Comparison of ENCODE assay signal across 12 cellular contexts in genomic region chr7:77565917-77566316, GRCh38. TPM values are rescaled to one million over a fixed set of nuclear protein-coding genes. Genes with fewer than 3 reads are reported as not detected.
DNase-seq lines count a peak whose midpoint lies in the region; ATAC-seq and TF ChIP-seq lines count a peak whose summit lies in the region.
"Had no signal": no experiment of that assay in that cellular context is flagged by ENCODE, and none has a peak within 500 bp of the region (broad histone marks: within the 10 kb centered on the region; RNA-seq: fewer than 3 reads in every experiment).

No MANE protein-coding gene starts in this region.

- H3K27me3 ChIP-seq in naive thymus-derived CD4-positive, alpha-beta T cell (ENCODE audit: control insufficient read depth in 2 of 2, insufficient read depth in 2 of 2, low read length in 2 of 2), result no peaks in the 10 kb centered on the region
- no peaks in the 10 kb centered on the region for H3K27me3 ChIP-seq in neural progenitor cell
- H3K27me3 ChIP-seq: heart left ventricle had no signal

- H3K4me1 Mint-ChIP-seq in effector memory CD8-positive, alpha-beta T cell (ENCODE audit: low read depth in 2 of 2), result peaks cover 25 to 50% of the 10 kb centered on the region in 2 donors
- H3K4me1 Mint-ChIP-seq in naive thymus-derived CD4-positive, alpha-beta T cell, result peaks cover 0 to 37% (median 8%) of the 10 kb centered on the region in 7 donors
- H3K4me1 Mint-ChIP-seq in neural progenitor cell, result peaks cover 5% of the 10 kb centered on the region

- CTCF ChIA-PET in naive thymus-derived CD4-positive, alpha-beta T cell (lab: Charles Lee), result interaction anchor here (1.6 kb wide), 1 partner anchor 18 kb away, joined by 4 read pairs; no protein-coding TSS in a partner anchor

- H3K4me3 ChIP-seq in NB4 (ENCODE audit: low read depth, low read length), result no peak overlapping the region
- H3K4me3 ChIP-seq in naive thymus-derived CD4-positive, alpha-beta T cell (ENCODE audit: low read length), result no peak overlapping the region
- no peak overlapping the region for H3K4me3 ChIP-seq in neural progenitor cell
- H3K4me3 ChIP-seq: heart left ventricle had no signal

- no peaks in the 10 kb centered on the region for H3F3A ChIP-seq in neural progenitor cell (ENCODE audit: low read depth)

- H3K27ac ChIP-seq in naive thymus-derived CD4-positive, alpha-beta T cell (ENCODE audit: low read depth, low read length), result no peak overlapping the region
- H3K27ac ChIP-seq in neural progenitor cell, result no peak overlapping the region

- intact Hi-C loops in naive thymus-derived CD4-positive, alpha-beta T cell (cut with micrococcal nuclease), result no loop called here

- no peaks in the 10 kb centered on the region for H3K27me3 Mint-ChIP-seq in effector memory CD8-positive, alpha-beta T cell
- no peaks in the 10 kb centered on the region for H3K27me3 Mint-ChIP-seq in naive thymus-derived CD4-positive, alpha-beta T cell
- no peaks in the 10 kb centered on the region for H3K27me3 Mint-ChIP-seq in neural progenitor cell (ENCODE audit: insufficient read depth, low read depth)
- H3K27me3 Mint-ChIP-seq: activated B cell treated with CpG ODN at 0.5 μM for 24 hours; CD4-positive, alpha-beta memory T cell had no signal

- peak; percentile 81 to 83 for DNase-seq in AML-193 (lab: John Stamatoyannopoulos, UW)
- peak; percentile 81 for DNase-seq in NB4 (ENCODE audit: low read depth)
- DNase-seq in effector memory CD8-positive, alpha-beta T cell, result no peak
- DNase-seq in naive thymus-derived CD4-positive, alpha-beta T cell, result no peak
- DNase-seq in neural progenitor cell (ENCODE audit: low spot score), result no peak
- DNase-seq in NCI-H526 treated with DMSO at 0.1 percent for 48 hours (lab: John Stamatoyannopoulos, UW), result no peak
- no peak for DNase-seq in NCI-H1092 treated with DMSO at 0.1 percent for 48 hours (lab: John Stamatoyannopoulos, UW)
- DNase-seq: activated B cell treated with CpG ODN at 0.5 μM for 24 hours; CD4-positive, alpha-beta memory T cell; heart left ventricle; retina had no signal

- peaks cover 85% of the 10 kb centered on the region for H4K20me1 ChIP-seq in neural progenitor cell (ENCODE audit: low read depth)

- peaks cover 100% of the 10 kb centered on the region for H3K79me2 ChIP-seq in neural progenitor cell (ENCODE audit: low read depth)

- no peaks in the 10 kb centered on the region for H3K9me3 ChIP-seq in naive thymus-derived CD4-positive, alpha-beta T cell (ENCODE audit: control insufficient read depth in 2 of 3, low read length in 3 of 3)
- H3K9me3 ChIP-seq in neural progenitor cell (ENCODE audit: low read depth), result no peaks in the 10 kb centered on the region
- H3K9me3 ChIP-seq: heart left ventricle had no signal

- H3K27ac Mint-ChIP-seq in effector memory CD8-positive, alpha-beta T cell, result peak overlapping the region in 1 of 2 donors; percentile 83
- peak overlapping the region in 1 of 9 donors; percentile 22 for H3K27ac Mint-ChIP-seq in naive thymus-derived CD4-positive, alpha-beta T cell
- H3K27ac Mint-ChIP-seq in neural progenitor cell, result no peak overlapping the region
- H3K27ac Mint-ChIP-seq: activated B cell treated with CpG ODN at 0.5 μM for 24 hours had no signal

- no peak for TF ChIP-seq CTCF in NB4 (IDR thresholded peaks at IDR 0.05; ENCODE audit: low read depth, low read length)
- TF ChIP-seq CTCF in neural progenitor cell (IDR thresholded peaks at IDR 0.05), result no peak

- H3K36me3 ChIP-seq in naive thymus-derived CD4-positive, alpha-beta T cell (ENCODE audit: control insufficient read depth in 2 of 3, insufficient read depth in 3 of 3, low read length in 3 of 3), result no peaks in the 10 kb centered on the region
- H3K36me3 ChIP-seq in neural progenitor cell, result peaks cover 6% of the 10 kb centered on the region

- H3K9ac ChIP-seq in neural progenitor cell, result no peak overlapping the region

- ATAC-seq in effector memory CD8-positive, alpha-beta T cell (replicated peaks), result peak; percentile 37
- ATAC-seq in naive thymus-derived CD4-positive, alpha-beta T cell, result peak; percentile 70
- no peak for ATAC-seq in GM19324 (IDR thresholded peaks at IDR 0.05; ENCODE audit: low FRiP score, unreplicated experiment)

- H3K36me3 Mint-ChIP-seq in effector memory CD8-positive, alpha-beta T cell (ENCODE audit: insufficient read depth), result peaks cover 5% of the 10 kb centered on the region
- H3K36me3 Mint-ChIP-seq in naive thymus-derived CD4-positive, alpha-beta T cell, result peaks cover 0 to 6% (median 0%) of the 10 kb centered on the region in 5 donors
- peaks cover 19% of the 10 kb centered on the region for H3K36me3 Mint-ChIP-seq in neural progenitor cell

- no peaks in the 10 kb centered on the region for H3K4me1 ChIP-seq in naive thymus-derived CD4-positive, alpha-beta T cell (ENCODE audit: control insufficient read depth in 2 of 2, insufficient read depth in 2 of 2, low read length in 2 of 2)
- H3K4me1 ChIP-seq in neural progenitor cell, result no peaks in the 10 kb centered on the region

- H2AFZ ChIP-seq in neural progenitor cell (replicated peaks), result no peak overlapping the region

- POLR2A ChIA-PET in naive thymus-derived CD4-positive, alpha-beta T cell (lab: Charles Lee), result no interaction called here

- no peak for TF ChIP-seq POLR2A in NB4 (IDR thresholded peaks at IDR 0.05; ENCODE audit: extremely low read depth, insufficient read length)

- no peak overlapping the region for H3K4me2 ChIP-seq in neural progenitor cell

- no peaks in the 10 kb centered on the region for H3K9me3 Mint-ChIP-seq in effector memory CD8-positive, alpha-beta T cell
- no peaks in the 10 kb centered on the region for H3K9me3 Mint-ChIP-seq in naive thymus-derived CD4-positive, alpha-beta T cell
- peaks cover 4% of the 10 kb centered on the region for H3K9me3 Mint-ChIP-seq in neural progenitor cell
- H3K9me3 Mint-ChIP-seq: activated B cell treated with CpG ODN at 0.5 μM for 24 hours; CD4-positive, alpha-beta memory T cell had no signal

- H3K4me3 Mint-ChIP-seq in effector memory CD8-positive, alpha-beta T cell, result peak overlapping the region in 1 of 2 donors; percentile 56
- H3K4me3 Mint-ChIP-seq in naive thymus-derived CD4-positive, alpha-beta T cell, result peak overlapping the region in 1 of 10 donors; percentile 26
- H3K4me3 Mint-ChIP-seq in neural progenitor cell, result no peak overlapping the region
- H3K4me3 Mint-ChIP-seq: activated B cell treated with CpG ODN at 0.5 μM for 24 hours; CD4-positive, alpha-beta memory T cell had no signal

RNA-seq across cellular contexts. Expression of gene PTPN12, which starts 28.8 kb away (rescaled TPM):
- 10 to 100 TPM; 19.3 to 50.0 (median 24.2) TPM for total RNA-seq in naive thymus-derived CD4-positive, alpha-beta T cell
- polyA plus RNA-seq in naive thymus-derived CD4-positive, alpha-beta T cell, result 1 to 10 TPM; 1.4 to 1.5 TPM
- total RNA-seq in neural progenitor cell (ENCODE audit: low replicate concordance), result 46.3 and 86.6 TPM in 2 replicates

Comparison
In these comparisons a context has a peak if more than half of its experiments do, and no peak if none do; other contexts are left out.
1. DNase-seq: peak in AML-193 (2 of 2) and NB4 (single experiment); none in effector memory CD8-positive, alpha-beta T cell (0 of 3), naive thymus-derived CD4-positive, alpha-beta T cell (0 of 9), neural progenitor cell (single experiment), NCI-H526 treated with DMSO at 0.1 percent for 48 hours (single experiment) and NCI-H1092 treated with DMSO at 0.1 percent for 48 hours (single experiment).